20 cellular contexts compared by ENCODE assay signal in the genomic region with DNA sequence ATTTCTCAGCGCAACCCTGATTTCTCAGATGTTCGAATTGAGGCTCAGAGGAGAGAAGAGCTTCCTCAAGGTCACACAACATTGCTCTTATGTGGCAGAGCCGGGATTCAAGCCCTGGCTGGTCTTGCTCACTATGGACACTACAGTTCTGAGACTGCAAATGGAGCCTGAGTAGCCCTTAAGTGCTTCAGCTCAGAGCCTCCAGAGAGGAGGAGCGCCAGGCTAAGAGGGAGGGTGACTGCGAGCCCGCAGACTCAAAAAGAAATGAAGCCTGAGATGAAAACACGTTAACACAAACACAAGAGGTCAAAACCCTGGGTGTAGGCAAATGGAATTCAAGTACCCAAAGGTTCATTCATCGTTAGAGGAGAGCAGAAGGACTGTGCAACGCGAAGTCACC. TPM values are rescaled to one million over a fixed set of nuclear protein-coding genes. Genes with fewer than 3 reads are reported as not detected.
"Had no signal": no experiment of that assay in that cellular context is flagged by ENCODE, and none has a peak within 500 bp of the region (broad histone marks: within the 10 kb centered on the region; RNA-seq: fewer than 3 reads in every experiment).

No MANE protein-coding gene starts in this region.

- H3K4me1 Mint-ChIP-seq: activated CD4-positive, alpha-beta T cell treated with anti-CD3 and anti-CD28 coated beads for 36 hours; activated naive CD8-positive, alpha-beta T cell treated with anti-CD3 and anti-CD28 coated beads for 36 hours; stimulated activated effector memory CD8-positive, alpha-beta T cell treated with anti-CD3 and anti-CD28 coated beads, Interleukin-12 subunit alpha, Interleukin-12 subunit beta, amount 100 ng/mL, for 72 hours; stimulated activated naive CD8-positive, alpha-beta T cell treated with anti-CD3 and anti-CD28 coated beads, Interleukin-15, amount 100 ng/mL, for 72 hours had no signal

- H3K4me1 ChIP-seq: tibial nerve had no signal

- DNase-seq: activated B cell treated with CpG ODN at 0.5 μM for 24 hours; activated CD4-positive, alpha-beta T cell treated with anti-CD3 and anti-CD28 coated beads for 36 hours; activated CD4-positive, alpha-beta T cell treated with anti-CD3 and anti-CD28 coated beads, Interleukin-2, amount 50 U/mL, for 4 hours; activated CD8-positive, alpha-beta memory T cell treated with anti-CD3 and anti-CD28 coated beads, Interleukin-2, amount 50 U/mL, for 48 hours; activated naive CD4-positive, alpha-beta T cell treated with Interleukin-2 at 50 U/mL for 16 hours; activated naive CD8-positive, alpha-beta T cell treated with anti-CD3 and anti-CD28 coated beads for 36 hours; activated T-cell treated with anti-CD3 and anti-CD28 coated beads, Interleukin-2, amount 50 U/mL, for 48 hours; naive B cell; nucleus accumbens; posterior cingulate gyrus; small intestine; stimulated activated CD4-positive, alpha-beta T cell treated with anti-CD3 and anti-CD28 coated beads, Interleukin-2, amount 100 ng/mL, for 24 hours; stimulated activated naive CD8-positive, alpha-beta T cell treated with anti-CD3 and anti-CD28 coated beads, Interleukin-15, amount 100 ng/mL, for 72 hours; T-helper 9 cell had no signal

- H3K27me3 ChIP-seq: tibial nerve had no signal

- H3K9me3 ChIP-seq: tibial nerve had no signal

- H3K4me3 Mint-ChIP-seq: activated B cell treated with CpG ODN at 0.5 μM for 24 hours; activated CD4-positive, alpha-beta T cell treated with anti-CD3 and anti-CD28 coated beads for 36 hours; activated naive CD8-positive, alpha-beta T cell treated with anti-CD3 and anti-CD28 coated beads for 36 hours; naive B cell; stimulated activated effector memory CD8-positive, alpha-beta T cell treated with anti-CD3 and anti-CD28 coated beads, Interleukin-12 subunit alpha, Interleukin-12 subunit beta, amount 100 ng/mL, for 72 hours; stimulated activated naive CD8-positive, alpha-beta T cell treated with anti-CD3 and anti-CD28 coated beads, Interleukin-15, amount 100 ng/mL, for 72 hours had no signal

- H3K36me3 ChIP-seq: tibial nerve had no signal

- H3K27me3 Mint-ChIP-seq: activated B cell treated with CpG ODN at 0.5 μM for 24 hours; activated CD4-positive, alpha-beta T cell treated with anti-CD3 and anti-CD28 coated beads for 36 hours; activated naive CD8-positive, alpha-beta T cell treated with anti-CD3 and anti-CD28 coated beads for 36 hours; stimulated activated naive CD8-positive, alpha-beta T cell treated with anti-CD3 and anti-CD28 coated beads, Interleukin-15, amount 100 ng/mL, for 72 hours had no signal

- H3K4me3 ChIP-seq: coronary artery, lung, tibial nerve had no signal

- H3K9me3 Mint-ChIP-seq: activated B cell treated with CpG ODN at 0.5 μM for 24 hours; activated naive CD8-positive, alpha-beta T cell treated with anti-CD3 and anti-CD28 coated beads for 36 hours; naive B cell; stimulated activated effector memory CD8-positive, alpha-beta T cell treated with anti-CD3 and anti-CD28 coated beads, Interleukin-12 subunit alpha, Interleukin-12 subunit beta, amount 100 ng/mL, for 72 hours; stimulated activated naive CD8-positive, alpha-beta T cell treated with anti-CD3 and anti-CD28 coated beads, Interleukin-15, amount 100 ng/mL, for 72 hours had no signal

- H3K27ac ChIP-seq: tibial nerve had no signal

- H3K36me3 Mint-ChIP-seq: activated naive CD8-positive, alpha-beta T cell treated with anti-CD3 and anti-CD28 coated beads for 36 hours; stimulated activated effector memory CD8-positive, alpha-beta T cell treated with anti-CD3 and anti-CD28 coated beads, Interleukin-12 subunit alpha, Interleukin-12 subunit beta, amount 100 ng/mL, for 72 hours had no signal

- ATAC-seq: activated CD4-positive, alpha-beta T cell treated with anti-CD3 and anti-CD28 coated beads for 36 hours; sciatic nerve; stimulated activated effector memory CD8-positive, alpha-beta T cell treated with anti-CD3 and anti-CD28 coated beads, Interleukin-12 subunit alpha, Interleukin-12 subunit beta, amount 100 ng/mL, for 72 hours had no signal

- H3K27ac Mint-ChIP-seq: activated B cell treated with CpG ODN at 0.5 μM for 24 hours; activated CD4-positive, alpha-beta T cell treated with anti-CD3 and anti-CD28 coated beads for 36 hours; activated naive CD8-positive, alpha-beta T cell treated with anti-CD3 and anti-CD28 coated beads for 36 hours; stimulated activated effector memory CD8-positive, alpha-beta T cell treated with anti-CD3 and anti-CD28 coated beads, Interleukin-12 subunit alpha, Interleukin-12 subunit beta, amount 100 ng/mL, for 72 hours; stimulated activated naive CD8-positive, alpha-beta T cell treated with anti-CD3 and anti-CD28 coated beads, Interleukin-15, amount 100 ng/mL, for 72 hours had no signal

RNA-seq across cellular contexts. Expression of a gene that starts 13.9 kb away (rescaled TPM):
- total RNA-seq: activated CD8-positive, alpha-beta memory T cell treated with anti-CD3 and anti-CD28 coated beads for 36 hours; activated naive CD8-positive, alpha-beta T cell treated with anti-CD3 and anti-CD28 coated beads for 36 hours had no signal
